Comparison of ENCODE assay signal across 8 cellular contexts in genomic region chr1:228081578-228082259, GRCh38. TPM values are rescaled to one million over a fixed set of nuclear protein-coding genes. Genes with fewer than 3 reads are reported as not detected.
A peak's percentile ranks its signal among the peaks of the same experiment; 100 is the strongest.
DNase-seq lines count a peak whose midpoint lies in the region; ATAC-seq and TF ChIP-seq lines count a peak whose summit lies in the region.

No MANE protein-coding gene starts in this region.

- H3K27me3 Mint-ChIP-seq in neural crest cell (ENCODE audit: low read depth): peaks cover 5% of the 10 kb centered on the region

- no peaks in the 10 kb centered on the region for H3K9me2 ChIP-seq in SU-DHL-6 (replicated peaks; ENCODE audit: insufficient read depth, low read length)

- no peaks in the 10 kb centered on the region for H3F3A ChIP-seq in SU-DHL-6 (ENCODE audit: insufficient read depth)

- no peaks in the 10 kb centered on the region for H3K36me3 Mint-ChIP-seq in neural crest cell (ENCODE audit: low read depth)

- H3K9me3 Mint-ChIP-seq in neural crest cell: no peaks in the 10 kb centered on the region

- H3K27ac ChIP-seq in SU-DHL-6 (ENCODE audit: low read depth, low read length): peak overlapping the region; percentile 68

- ATAC-seq in HG02981 (IDR thresholded peaks at IDR 0.05; ENCODE audit: unreplicated experiment): peak; percentile 20

- H3K4me3 ChIP-seq in SU-DHL-6 (ENCODE audit: insufficient read depth, low read length, poor library complexity, severe bottlenecking) (peak overlapping the region; percentile 93), epithelial cell of proximal tubule (ENCODE audit: low read depth, low read length) (peak overlapping the region; percentile 98)

- H3K27ac Mint-ChIP-seq in neural crest cell (ENCODE audit: unreplicated experiment): no peak overlapping the region

- peaks cover 36% of the 10 kb centered on the region for H3K4me1 Mint-ChIP-seq in neural crest cell

- peak overlapping the region; percentile 75 for H2AFZ ChIP-seq in SU-DHL-6 (ENCODE audit: low read depth, low read length, severe bottlenecking)

- peaks cover 24% of the 10 kb centered on the region for H4K20me1 ChIP-seq in SU-DHL-6 (ENCODE audit: low read depth, low read length)

- no peaks in the 10 kb centered on the region for H3K9me3 ChIP-seq in SU-DHL-6 (ENCODE audit: insufficient read depth, low read length)

- peaks cover 64% of the 10 kb centered on the region for H3K79me2 ChIP-seq in SU-DHL-6 (ENCODE audit: insufficient read depth, low read length)

- peak overlapping the region; percentile 98 for H3K9ac ChIP-seq in SU-DHL-6 (ENCODE audit: low read length)

- H3K4me2 ChIP-seq in SU-DHL-6 (ENCODE audit: low read depth, low read length, poor library complexity, severe bottlenecking): peak overlapping the region; percentile 77

- H3K36me3 ChIP-seq in SU-DHL-6 (ENCODE audit: low read length): no peaks in the 10 kb centered on the region

- H3K4me3 Mint-ChIP-seq in neural crest cell: peak overlapping the region; percentile 80

- DNase-seq in stimulated activated CD4-positive, alpha-beta T cell treated with anti-CD3 and anti-CD28 coated beads, Interleukin-15, amount 100 ng/mL, for 24 hours: peak; percentile 39
- DNase-seq in stimulated activated CD4-positive, alpha-beta T cell treated with anti-CD3 and anti-CD28 coated beads, Interleukin-2, amount 100 ng/mL, for 48 hours: no peak
- DNase-seq in epithelial cell of proximal tubule (ENCODE audit: low read depth) (no peak), neural crest cell (ENCODE audit: low read depth, low spot score) (no peak), retina (no peak), COR-L47 (lab: John Stamatoyannopoulos, UW) (no peak)

- no peaks in the 10 kb centered on the region for H3K27me3 ChIP-seq in SU-DHL-6 (ENCODE audit: low read length)

- TF ChIP-seq CTCF in SU-DHL-6 (IDR thresholded peaks at IDR 0.05; ENCODE audit: insufficient read depth, low read length, poor library complexity, severe bottlenecking): no peak
- TF ChIP-seq CTCF in epithelial cell of proximal tubule (conservative IDR thresholded peaks at IDR 0.05; ENCODE audit: low read depth, low read length): no peak
- TF ChIP-seq CTCF in neural crest cell (conservative IDR thresholded peaks at IDR 0.05): no peak

RNA-seq across cellular contexts. Expression of gene ARF1, which starts 0.8 kb away (rescaled TPM):
- total RNA-seq in epithelial cell of proximal tubule: 303 and 476 TPM in 2 replicates
- total RNA-seq in neural crest cell: 237 and 240 TPM in 2 replicates

RNA-seq across cellular contexts. Expression of gene C1orf35, which starts 21.4 kb away (rescaled TPM):
- total RNA-seq in epithelial cell of proximal tubule (23.8 and 27.6 TPM in 2 replicates), neural crest cell (29.1 and 29.7 TPM in 2 replicates)

RNA-seq across cellular contexts. Expression of gene MRPL55, which starts 27.4 kb away (rescaled TPM):
- total RNA-seq in epithelial cell of proximal tubule (130 and 142 TPM in 2 replicates), neural crest cell (61.9 and 67.3 TPM in 2 replicates)

RNA-seq across cellular contexts. Expression of gene GUK1, which starts 58.4 kb away (rescaled TPM):
- total RNA-seq in epithelial cell of proximal tubule (242 and 269 TPM in 2 replicates), neural crest cell (114 and 115 TPM in 2 replicates)
